Comparison of ENCODE assay signal across 1 cellular context in genomic region chr12:13436696-13437391, GRCh38.
TF ChIP-seq lines count a peak whose summit lies in the region.

No MANE protein-coding gene starts in this region.

TF ChIP-seq in HEK293, 187 proteins besides CTCF, POLR2A, EP300 and RAD21 (continued from another document and continues in another):
- TF ChIP-seq, protein P1, sequence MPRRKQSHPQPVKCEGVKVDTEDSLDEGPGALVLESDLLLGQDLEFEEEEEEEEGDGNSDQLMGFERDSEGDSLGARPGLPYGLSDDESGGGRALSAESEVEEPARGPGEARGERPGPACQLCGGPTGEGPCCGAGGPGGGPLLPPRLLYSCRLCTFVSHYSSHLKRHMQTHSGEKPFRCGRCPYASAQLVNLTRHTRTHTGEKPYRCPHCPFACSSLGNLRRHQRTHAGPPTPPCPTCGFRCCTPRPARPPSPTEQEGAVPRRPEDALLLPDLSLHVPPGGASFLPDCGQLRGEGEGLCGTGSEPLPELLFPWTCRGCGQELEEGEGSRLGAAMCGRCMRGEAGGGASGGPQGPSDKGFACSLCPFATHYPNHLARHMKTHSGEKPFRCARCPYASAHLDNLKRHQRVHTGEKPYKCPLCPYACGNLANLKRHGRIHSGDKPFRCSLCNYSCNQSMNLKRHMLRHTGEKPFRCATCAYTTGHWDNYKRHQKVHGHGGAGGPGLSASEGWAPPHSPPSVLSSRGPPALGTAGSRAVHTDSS (tag by site-specific recombination; IDR thresholded peaks at IDR 0.05) = no peak
- TF ChIP-seq, protein P2, sequence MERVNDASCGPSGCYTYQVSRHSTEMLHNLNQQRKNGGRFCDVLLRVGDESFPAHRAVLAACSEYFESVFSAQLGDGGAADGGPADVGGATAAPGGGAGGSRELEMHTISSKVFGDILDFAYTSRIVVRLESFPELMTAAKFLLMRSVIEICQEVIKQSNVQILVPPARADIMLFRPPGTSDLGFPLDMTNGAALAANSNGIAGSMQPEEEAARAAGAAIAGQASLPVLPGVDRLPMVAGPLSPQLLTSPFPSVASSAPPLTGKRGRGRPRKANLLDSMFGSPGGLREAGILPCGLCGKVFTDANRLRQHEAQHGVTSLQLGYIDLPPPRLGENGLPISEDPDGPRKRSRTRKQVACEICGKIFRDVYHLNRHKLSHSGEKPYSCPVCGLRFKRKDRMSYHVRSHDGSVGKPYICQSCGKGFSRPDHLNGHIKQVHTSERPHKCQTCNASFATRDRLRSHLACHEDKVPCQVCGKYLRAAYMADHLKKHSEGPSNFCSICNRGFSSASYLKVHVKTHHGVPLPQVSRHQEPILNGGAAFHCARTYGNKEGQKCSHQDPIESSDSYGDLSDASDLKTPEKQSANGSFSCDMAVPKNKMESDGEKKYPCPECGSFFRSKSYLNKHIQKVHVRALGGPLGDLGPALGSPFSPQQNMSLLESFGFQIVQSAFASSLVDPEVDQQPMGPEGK (tag by site-specific recombination; IDR thresholded peaks at IDR 0.05) = peak; percentile 37; the same call in 1 of the 2 replicates
- TF ChIP-seq ZNF488 (tag by site-specific recombination; IDR thresholded peaks at IDR 0.05) = no peak
- TF ChIP-seq ZBTB11 (tag by site-specific recombination; conservative IDR thresholded peaks at IDR 0.05; ENCODE audit: low read depth) = no peak
- TF ChIP-seq HIC1 (tag by site-specific recombination; IDR thresholded peaks at IDR 0.05) = peak; percentile 92
- TF ChIP-seq, protein P3, sequence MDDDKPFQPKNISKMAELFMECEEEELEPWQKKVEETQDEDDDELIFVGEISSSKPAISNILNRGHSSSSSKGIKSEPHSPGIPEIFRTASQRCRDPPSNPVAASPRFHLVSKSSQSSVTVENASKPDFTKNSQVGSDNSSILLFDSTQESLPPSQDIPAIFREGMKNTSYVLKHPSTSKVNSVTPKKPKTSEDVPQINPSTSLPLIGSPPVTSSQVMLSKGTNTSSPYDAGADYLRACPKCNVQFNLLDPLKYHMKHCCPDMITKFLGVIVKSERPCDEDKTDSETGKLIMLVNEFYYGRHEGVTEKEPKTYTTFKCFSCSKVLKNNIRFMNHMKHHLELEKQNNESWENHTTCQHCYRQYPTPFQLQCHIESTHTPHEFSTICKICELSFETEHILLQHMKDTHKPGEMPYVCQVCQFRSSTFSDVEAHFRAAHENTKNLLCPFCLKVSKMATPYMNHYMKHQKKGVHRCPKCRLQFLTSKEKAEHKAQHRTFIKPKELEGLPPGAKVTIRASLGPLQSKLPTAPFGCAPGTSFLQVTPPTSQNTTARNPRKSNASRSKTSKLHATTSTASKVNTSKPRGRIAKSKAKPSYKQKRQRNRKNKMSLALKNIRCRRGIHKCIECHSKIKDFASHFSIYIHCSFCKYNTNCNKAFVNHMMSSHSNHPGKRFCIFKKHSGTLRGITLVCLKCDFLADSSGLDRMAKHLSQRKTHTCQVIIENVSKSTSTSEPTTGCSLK (tag by site-specific recombination; IDR thresholded peaks at IDR 0.05) = no peak
- TF ChIP-seq ZNF843 (tag by site-specific recombination; IDR thresholded peaks at IDR 0.05) = peak; percentile 15; the same call in 1 of the 2 replicates
- no peak for TF ChIP-seq ZNF677 (tag by site-specific recombination; IDR thresholded peaks at IDR 0.05)
- TF ChIP-seq PRDM10 (tag by site-specific recombination; IDR thresholded peaks at IDR 0.05) = peak; percentile 80
- TF ChIP-seq, protein P4, sequence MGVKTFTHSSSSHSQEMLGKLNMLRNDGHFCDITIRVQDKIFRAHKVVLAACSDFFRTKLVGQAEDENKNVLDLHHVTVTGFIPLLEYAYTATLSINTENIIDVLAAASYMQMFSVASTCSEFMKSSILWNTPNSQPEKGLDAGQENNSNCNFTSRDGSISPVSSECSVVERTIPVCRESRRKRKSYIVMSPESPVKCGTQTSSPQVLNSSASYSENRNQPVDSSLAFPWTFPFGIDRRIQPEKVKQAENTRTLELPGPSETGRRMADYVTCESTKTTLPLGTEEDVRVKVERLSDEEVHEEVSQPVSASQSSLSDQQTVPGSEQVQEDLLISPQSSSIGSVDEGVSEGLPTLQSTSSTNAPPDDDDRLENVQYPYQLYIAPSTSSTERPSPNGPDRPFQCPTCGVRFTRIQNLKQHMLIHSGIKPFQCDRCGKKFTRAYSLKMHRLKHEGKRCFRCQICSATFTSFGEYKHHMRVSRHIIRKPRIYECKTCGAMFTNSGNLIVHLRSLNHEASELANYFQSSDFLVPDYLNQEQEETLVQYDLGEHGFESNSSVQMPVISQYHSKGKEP (tag by site-specific recombination; IDR thresholded peaks at IDR 0.05) = no peak
- TF ChIP-seq ZBTB21 (tag by site-specific recombination; IDR thresholded peaks at IDR 0.05) = peak; percentile 58
- no peak for TF ChIP-seq ZSCAN18 (tag by site-specific recombination; IDR thresholded peaks at IDR 0.05)
- 0 out of 2 replicates have a peak, but pooled peaks have one; percentile 62 for TF ChIP-seq ZNF24 (tag by site-specific recombination; IDR thresholded peaks at IDR 0.05)
- no peak for TF ChIP-seq ZNF133 (tag by site-specific recombination; IDR thresholded peaks at IDR 0.05)
- TF ChIP-seq ZEB2 (tag by site-specific recombination; IDR thresholded peaks at IDR 0.05) = 0 out of 2 replicates have a peak, but pooled peaks have one; percentile 38
- TF ChIP-seq ZNF530 (tag by site-specific recombination; IDR thresholded peaks at IDR 0.05; ENCODE audit: low read depth) = no peak
- TF ChIP-seq, protein P5, sequence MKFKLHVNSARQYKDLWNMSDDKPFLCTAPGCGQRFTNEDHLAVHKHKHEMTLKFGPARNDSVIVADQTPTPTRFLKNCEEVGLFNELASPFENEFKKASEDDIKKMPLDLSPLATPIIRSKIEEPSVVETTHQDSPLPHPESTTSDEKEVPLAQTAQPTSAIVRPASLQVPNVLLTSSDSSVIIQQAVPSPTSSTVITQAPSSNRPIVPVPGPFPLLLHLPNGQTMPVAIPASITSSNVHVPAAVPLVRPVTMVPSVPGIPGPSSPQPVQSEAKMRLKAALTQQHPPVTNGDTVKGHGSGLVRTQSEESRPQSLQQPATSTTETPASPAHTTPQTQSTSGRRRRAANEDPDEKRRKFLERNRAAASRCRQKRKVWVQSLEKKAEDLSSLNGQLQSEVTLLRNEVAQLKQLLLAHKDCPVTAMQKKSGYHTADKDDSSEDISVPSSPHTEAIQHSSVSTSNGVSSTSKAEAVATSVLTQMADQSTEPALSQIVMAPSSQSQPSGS (tag by site-specific recombination; IDR thresholded peaks at IDR 0.05; ENCODE audit: low read depth) = peak; percentile 48; the same call in 1 of the 2 replicates
- TF ChIP-seq ZNF398 (tag by site-specific recombination; IDR thresholded peaks at IDR 0.05) = 0 out of 2 replicates have a peak, but pooled peaks have one; percentile 12
- no peak for TF ChIP-seq ZNF26 (tag by site-specific recombination; IDR thresholded peaks at IDR 0.05)
- TF ChIP-seq YY2 (tag by site-specific recombination; IDR thresholded peaks at IDR 0.05) = peak; percentile 20; the same call in 1 of the 2 replicates
- TF ChIP-seq ZSCAN30 (tag by site-specific recombination; IDR thresholded peaks at IDR 0.05) = peak; percentile 55; the same call in 1 of the 2 replicates
- TF ChIP-seq ZNF16 (tag by site-specific recombination; IDR thresholded peaks at IDR 0.05; ENCODE audit: low read depth) = no peak
- TF ChIP-seq HOXD13 (CRISPR knock-in tag; IDR thresholded peaks at IDR 0.05; ENCODE audit: borderline replicate concordance) = no peak
